Comparison of ENCODE assay signal across 1 cellular context in genomic region chr19:23262892-23263291, GRCh38.
A peak's percentile ranks its signal among the peaks of the same experiment; 100 is the strongest.
TF ChIP-seq lines count a peak whose summit lies in the region.

No MANE protein-coding gene starts in this region.

TF ChIP-seq in GM12878, 131 proteins besides CTCF, POLR2A, EP300 and RAD21:
- TF ChIP-seq RUNX3 (IDR thresholded peaks at IDR 0.05; ENCODE audit: low read length) (0 out of 2 replicates have a peak, but pooled peaks have one; percentile 8), CREB1 (IDR thresholded peaks at IDR 0.05; ENCODE audit: low read depth) (peak; percentile 78), CREM (IDR thresholded peaks at IDR 0.05; ENCODE audit: low read depth) (peak; percentile 62), STAT1 (conservative IDR thresholded peaks at IDR 0.05) (no peak), HDGF (IDR thresholded peaks at IDR 0.05) (no peak), ZNF24 (IDR thresholded peaks at IDR 0.05) (no peak), ATF7 (IDR thresholded peaks at IDR 0.05; ENCODE audit: low read depth) (peak; percentile 80), IRF4 (IDR thresholded peaks at IDR 0.05; ENCODE audit: low read depth, low read length) (0 out of 2 replicates have a peak, but pooled peaks have one; percentile 17), JUNB (IDR thresholded peaks at IDR 0.05) (peak; percentile 48; the same call in 1 of the 2 replicates), HDAC2 (IDR thresholded peaks at IDR 0.05) (no peak)
